23 cellular contexts compared by ENCODE assay signal in genomic region chr22:20191803-20192202, GRCh38. TPM values are rescaled to one million over a fixed set of nuclear protein-coding genes. Genes with fewer than 3 reads are reported as not detected.
DNase-seq lines count a peak whose midpoint lies in the region; ATAC-seq, FAIRE-seq and TF ChIP-seq lines count a peak whose summit lies in the region.
"Had no signal": no experiment of that assay in that cellular context is flagged by ENCODE, and none has a peak within 500 bp of the region (broad histone marks: within the 10 kb centered on the region; RNA-seq: fewer than 3 reads in every experiment).

No MANE protein-coding gene starts in this region.

- no peak for FAIRE-seq in K562 (lab: Jason Lieb, UNC)
- FAIRE-seq: D721Med, GM12878, GM19239 had no signal

- intact Hi-C loops in K562 (cut with micrococcal nuclease), result loop anchor here (5.0 kb wide), 1 partner anchor 35 kb away; no protein-coding TSS in a partner anchor

- 4% methylated on average over 8 of the region's 8 CpGs for WGBS in K562 (ENCODE audit: insufficient coverage, low coverage, missing lambda C conversion rate)
- no CpG with 5 or more reads among the region's 8 CpGs for WGBS in neuronal stem cell (ENCODE audit: extremely low coverage in 2 of 2, insufficient read length in 2 of 2, insufficient replicate concordance in 1 of 2), 2 donors

- peaks cover 3% of the 10 kb centered on the region for H3K9me1 ChIP-seq in K562 (ENCODE audit: control insufficient read depth, insufficient read depth, low read length)

- H3K4me1 ChIP-seq in HEK293 (ENCODE audit: control insufficient read depth, insufficient read depth, low read length) (no peaks in the 10 kb centered on the region), K562 (replicated peaks in 1 of 2; ENCODE audit: control insufficient read depth in 2 of 2, insufficient read depth in 2 of 2, low read length in 2 of 2) (peaks cover 0 to 57% of the 10 kb centered on the region in 2 experiments; a peak in 2 of 5 replicates), neuronal stem cell (ENCODE audit: control insufficient read depth in 2 of 2, insufficient read depth in 1 of 2, low read depth in 1 of 2, low read length in 2 of 2) (peaks cover 2 to 9% of the 10 kb centered on the region in 2 donors)

- H3K27ac ChIP-seq in HEK293 (ENCODE audit: extremely low read depth, low read depth, low read length) (no peak overlapping the region), K562 (ENCODE audit: extremely low read depth, low read depth, low read length) (no peak overlapping the region), neuronal stem cell (replicated peaks; ENCODE audit: low read length) (no peak overlapping the region), RWPE1 (no peak overlapping the region)
- H3K27ac ChIP-seq: GM23248 had no signal

- DNase-seq in K562 (ENCODE audit: extremely low read depth in 1 of 4, low spot score in 3 of 4), result no peak
- no peak for DNase-seq in neuronal stem cell (ENCODE audit: low spot score)
- DNase-seq in RWPE1 (ENCODE audit: low spot score), result no peak
- DNase-seq in NCI-H2107 (lab: John Stamatoyannopoulos, UW), result no peak
- no peak for DNase-seq in NCI-H2081 treated with DMSO at 0.1 percent for 48 hours (lab: John Stamatoyannopoulos, UW)
- DNase-seq: CD4-positive, alpha-beta T cell; CD8-positive, alpha-beta memory T cell; DMS 273 treated with DMSO at 0.1 percent for 48 hours; DMS79; EL; GDM1; GM23248; H9; HFFc6 had no signal

- no peak for TF ChIP-seq POLR2A in K562 (conservative IDR thresholded peaks at IDR 0.05)

- H3K27me3 ChIP-seq in K562 (ENCODE audit: control insufficient read depth in 2 of 2, insufficient read depth in 2 of 2, low read length in 2 of 2), result peaks cover 60 to 82% of the 10 kb centered on the region in 2 experiments
- H3K27me3 ChIP-seq in neuronal stem cell (ENCODE audit: control insufficient read depth in 3 of 3, insufficient read depth in 3 of 3, low read depth in 1 of 3, low read length in 3 of 3), result peaks cover 0 to 53% (median 0%) of the 10 kb centered on the region in 3 experiments

- peak overlapping the region; percentile 80 for H3K23ac ChIP-seq in neuronal stem cell (ENCODE audit: low read depth, low read length, poor library complexity)

- peaks cover 3% of the 10 kb centered on the region for H3K79me1 ChIP-seq in neuronal stem cell (ENCODE audit: low read depth, low read length)

- POLR2A ChIA-PET in HEK293 (lab: Yijun Ruan, JAX) (interaction anchor here (0.6 kb wide), 1 partner anchor 65 kb away, joined by 3 read pairs; no protein-coding TSS in a partner anchor), K562 (lab: Yijun Ruan, JAX) (interaction anchor here (0.6 to 1.8 kb wide), 12 partner anchors 9 to 665 kb away, joined by 3 to 12 read pairs (median 3); no protein-coding TSS in a partner anchor), RWPE1 (lab: Yijun Ruan, JAX; ENCODE audit: low non-redundant PET) (no interaction called here)

- H3K4me3 ChIP-seq in HEK293 (ENCODE audit: low read depth, low read length), result no peak overlapping the region
- no peak overlapping the region for H3K4me3 ChIP-seq in K562
- H3K4me3 ChIP-seq in neuronal stem cell (ENCODE audit: low read length in 2 of 2), result no peak overlapping the region
- H3K4me3 ChIP-seq: GM12878, GM23248 had no signal

- H4K91ac ChIP-seq in neuronal stem cell (ENCODE audit: low read depth, low read length, poor library complexity), result no peak overlapping the region

- no peaks in the 10 kb centered on the region for H3K36me3 ChIP-seq in HEK293 (ENCODE audit: control insufficient read depth in 2 of 2, insufficient read depth in 1 of 2, low read length in 2 of 2)
- H3K36me3 ChIP-seq in K562 (ENCODE audit: control insufficient read depth, insufficient read depth, low read length), result no peaks in the 10 kb centered on the region
- H3K36me3 ChIP-seq in neuronal stem cell (replicated peaks in 1 of 2; ENCODE audit: control insufficient read depth in 2 of 2, insufficient read depth in 2 of 2, low read length in 2 of 2), result no peaks in the 10 kb centered on the region

- no TSS peak for BruUV-seq in K562 (replicated peaks; lab: Mats Ljungman, UMichigan)

- TF ChIP-seq EP300 in K562 (IDR thresholded peaks at IDR 0.05; ENCODE audit: low read length), result no peak

- H4K8ac ChIP-seq in neuronal stem cell (ENCODE audit: low read depth, low read length), result no peak overlapping the region

- H3K4me2 ChIP-seq in K562 (ENCODE audit: insufficient read depth, low read length), result no peak overlapping the region
- no peak overlapping the region for H3K4me2 ChIP-seq in neuronal stem cell (ENCODE audit: insufficient read depth, low read length, poor library complexity, severe bottlenecking)

- TF ChIP-seq CTCF in HEK293 (tag by site-specific recombination; IDR thresholded peaks at IDR 0.05) (no peak), K562 (IDR thresholded peaks at IDR 0.05 in 2 of 3, conservative IDR thresholded peaks at IDR 0.05 in 1 of 3; ENCODE audit: insufficient read depth in 2 of 3, low read depth in 1 of 3, low read length in 3 of 3) (no peak), RWPE1 (conservative IDR thresholded peaks at IDR 0.05; ENCODE audit: low read depth) (no peak)

- no peak overlapping the region for H3K4ac ChIP-seq in neuronal stem cell (ENCODE audit: low read length)

- in situ Hi-C loops in K562 (cut with MboI), result no loop called here

- peak overlapping the region; percentile 28 for H2BK15ac ChIP-seq in neuronal stem cell (ENCODE audit: low read length)

- peaks cover 32% of the 10 kb centered on the region for H4K20me1 ChIP-seq in K562 (replicated peaks; ENCODE audit: control insufficient read depth, insufficient read depth, low read length)

- ATAC-seq in K562, result peak; percentile 29
- ATAC-seq: GM12878, HCT116 had no signal

- H2BK5ac ChIP-seq in neuronal stem cell (ENCODE audit: low read length), result no peak overlapping the region

- CTCF ChIA-PET in HEK293 (lab: Yijun Ruan, JAX) (no interaction called here), K562 (lab: Yijun Ruan, JAX; ENCODE audit: low intra/inter-chr PET ratio) (no interaction called here), RWPE1 (lab: Yijun Ruan, JAX) (interaction anchor here (0.5 kb wide), 1 partner anchor 227 kb away, joined by 4 read pairs; no protein-coding TSS in a partner anchor)

- H2AK5ac ChIP-seq in neuronal stem cell (ENCODE audit: low read depth, low read length), result peak overlapping the region; percentile 82

- peak overlapping the region; percentile 78 for H3K18ac ChIP-seq in neuronal stem cell (ENCODE audit: low read length)

- no peak overlapping the region for H2BK12ac ChIP-seq in neuronal stem cell (ENCODE audit: low read length)

- no peak for TF ChIP-seq RAD21 in K562 (CRISPR knock-in tag; conservative IDR thresholded peaks at IDR 0.05 in 1 of 2, IDR thresholded peaks at IDR 0.05 in 1 of 2)

- no peaks in the 10 kb centered on the region for H3K79me2 ChIP-seq in K562 (ENCODE audit: control insufficient read depth, insufficient read depth, low read length)

- H2BK120ac ChIP-seq in neuronal stem cell (ENCODE audit: low read depth, low read length), result no peak overlapping the region

- H2AFZ ChIP-seq in K562 (ENCODE audit: low read depth, low read length) (no peak overlapping the region), neuronal stem cell (ENCODE audit: low read length) (no peak overlapping the region)
- H2AFZ ChIP-seq: GM23248 had no signal

- H3K14ac ChIP-seq in neuronal stem cell (ENCODE audit: low read length), result peak overlapping the region; percentile 47

- H3K9ac ChIP-seq in K562 (ENCODE audit: insufficient read depth in 1 of 2, low read depth in 2 of 2, low read length in 2 of 2), result peak overlapping the region in 1 of 2 experiments; percentile 31; a peak in 2 of 4 replicates
- H3K9ac ChIP-seq in neuronal stem cell (ENCODE audit: low read depth, low read length, poor library complexity), result peak overlapping the region; percentile 72
- H3K9ac ChIP-seq: GM23248 had no signal

- H3K9me3 ChIP-seq in HEK293 (ENCODE audit: control insufficient read depth, insufficient read depth, low read depth, low read length) (no peaks in the 10 kb centered on the region), K562 (replicated peaks; ENCODE audit: control insufficient read depth, insufficient read depth, low read depth, low read length) (no peaks in the 10 kb centered on the region), neuronal stem cell (replicated peaks in 1 of 2; ENCODE audit: control insufficient read depth in 2 of 2, insufficient read depth in 1 of 2, low read depth in 1 of 2, low read length in 2 of 2) (no peaks in the 10 kb centered on the region)

TF ChIP-seq in HEK293, 187 proteins besides CTCF, POLR2A, EP300 and RAD21:
- TF ChIP-seq KLF10 (tag by site-specific recombination; IDR thresholded peaks at IDR 0.05) (no peak), ZNF555 (tag by site-specific recombination; conservative IDR thresholded peaks at IDR 0.05) (no peak), GLIS2 (tag by site-specific recombination; IDR thresholded peaks at IDR 0.05) (0 out of 2 replicates have a peak, but pooled peaks have one; percentile 28)

TF ChIP-seq in K562, 482 proteins besides CTCF, POLR2A, EP300 and RAD21 (continues in another document):
- TF ChIP-seq ZNF668 (CRISPR knock-in tag; IDR thresholded peaks at IDR 0.05) (no peak), NRF1 (conservative IDR thresholded peaks at IDR 0.05 in 1 of 2, IDR thresholded peaks at IDR 0.05 in 1 of 2) (no peak), RBBP5 (IDR thresholded peaks at IDR 0.05; ENCODE audit: borderline replicate concordance, insufficient read depth, low read length, poor library complexity, severe bottlenecking) (no peak)

RNA-seq across cellular contexts. Expression of gene CCDC188, which starts 40.9 kb away (rescaled TPM):
- total RNA-seq in K562 (2011; cell fraction: chromatin; rRNA removed; ENCODE audit: low replicate concordance), result not detected in 2 replicates
- total RNA-seq in K562 (2011; cell fraction: nucleolus; rRNA removed), result not detected in 2 replicates
- not detected in 2 replicates for total RNA-seq in K562 (2011; cell fraction: nucleoplasm; rRNA removed)
- total RNA-seq in K562 (2014; rRNA removed) (not detected in 2 replicates), K562 (2014; rRNA removed; fragmentation: Illumina TruSeq; extraction: Trizol) (not detected in 2 replicates), K562 (2015; rRNA removed; fragmentation: Illumina TruSeq; extraction: Trizol) (not detected in 2 replicates), K562 (2021) (not detected in 2 replicates)
- polyA plus RNA-seq in K562 (2011; rRNA removed) (not detected in 2 replicates), K562 (2014; fragmentation: Illumina TruSeq; extraction: Trizol) (not detected in 2 replicates), K562 (2014; fragmentation: Nextera tagmentation; extraction: Ambion mirVana) (not detected), K562 (2014; rRNA removed) (not detected in 2 replicates)
- polyA plus RNA-seq in K562 (2011; cell fraction: cytosol; rRNA removed), result not detected in 2 replicates
- polyA plus RNA-seq in K562 (2011; cell fraction: nucleus; rRNA removed), result not detected in 2 replicates
- polyA plus RNA-seq in K562 (2012), result 0.26 TPM in 1 of 2 replicates, not detected in the other
- not detected in 2 replicates for polyA minus RNA-seq in K562 (2011; rRNA and poly(A)+ RNA removed)
- polyA minus RNA-seq in K562 (2011; cell fraction: cytosol; rRNA and poly(A)+ RNA removed), result not detected in 2 replicates
- not detected in 2 replicates for polyA minus RNA-seq in K562 (2011; cell fraction: nucleus; rRNA and poly(A)+ RNA removed)
- not detected for polyA plus RNA-seq in neuronal stem cell (2013, experiment 1 of 2)
- not detected for polyA plus RNA-seq in neuronal stem cell (2013, experiment 2 of 2)
- total RNA-seq: A172; A673; CD4-positive, alpha-beta T cell; CD8-positive, alpha-beta memory T cell; GM12878; H4; H9 had no signal
- polyA plus RNA-seq: CD14-positive monocyte; CD8-positive, alpha-beta memory T cell; GM12878 had no signal
